Comparison of ENCODE assay signal across 16 cellular contexts in the genomic region with DNA sequence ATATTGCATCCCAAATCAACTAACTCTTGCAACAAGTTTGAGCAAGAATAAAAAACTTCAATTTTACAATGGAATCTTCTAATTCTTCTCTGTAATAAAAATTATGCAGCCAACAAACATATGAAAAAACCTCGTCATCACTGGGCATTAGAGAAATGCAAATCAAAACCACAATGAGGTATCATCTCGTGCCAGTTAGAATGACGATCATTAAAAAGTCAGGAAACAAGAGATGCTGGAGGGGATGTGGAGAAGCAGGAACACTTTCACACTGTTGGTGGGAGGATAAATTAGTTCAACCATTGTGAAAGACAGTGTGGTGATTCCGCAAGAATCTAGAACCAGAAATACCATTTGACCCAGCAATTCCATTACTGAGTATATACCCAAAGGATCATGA.
"Had no signal": no experiment of that assay in that cellular context is flagged by ENCODE, and none has a peak within 500 bp of the region (broad histone marks: within the 10 kb centered on the region; RNA-seq: fewer than 3 reads in every experiment).

No MANE protein-coding gene starts in this region.

- H3K4me1 ChIP-seq: thyroid gland had no signal

- H3K36me3 ChIP-seq: neutrophil, thyroid gland had no signal

- H3K9me3 ChIP-seq: mucosa of descending colon, neutrophil, thyroid gland had no signal

- DNase-seq: activated naive CD4-positive, alpha-beta T cell treated with Interleukin-2 at 50 U/mL for 16 hours; activated T-cell treated with anti-CD3 and anti-CD28 coated beads for 4 hours; aorta; cerebellar nuclear complex; effector memory CD4-positive, alpha-beta T cell; islet precursor cell; mucosa of descending colon; naive thymus-derived CD8-positive, alpha-beta T cell; retina; stimulated activated CD4-positive, alpha-beta T cell treated with anti-CD3 and anti-CD28 coated beads, Interleukin-2, amount 100 ng/mL, for 48 hours; thyroid gland had no signal

- H3K4me3 ChIP-seq: mucosa of descending colon, thyroid gland had no signal

- H3K27me3 ChIP-seq: neutrophil, thyroid gland had no signal

- ATAC-seq: activated CD4-positive, CD25-positive, alpha-beta regulatory T cell treated with anti-CD3 and anti-CD28 coated beads, Interleukin-2, amount 50 U/mL, for 24 hours; activated T-helper 17 cell treated with anti-CD3 and anti-CD28 coated beads, Interleukin-2, amount 50 U/mL, for 72 hours; left lobe of liver; mucosa of descending colon; naive thymus-derived CD8-positive, alpha-beta T cell; stimulated activated memory B cell treated with anti-CD40 and anti-IgM and Interleukin-4, amounts not matched to agents 10 μg/mL and 1 μg/mL and 100 μg/mL, for 72 hours had no signal

- H3K27ac ChIP-seq: neutrophil, thyroid gland had no signal
